ENCODE assay signal across 2 cellular contexts in the genomic region with DNA sequence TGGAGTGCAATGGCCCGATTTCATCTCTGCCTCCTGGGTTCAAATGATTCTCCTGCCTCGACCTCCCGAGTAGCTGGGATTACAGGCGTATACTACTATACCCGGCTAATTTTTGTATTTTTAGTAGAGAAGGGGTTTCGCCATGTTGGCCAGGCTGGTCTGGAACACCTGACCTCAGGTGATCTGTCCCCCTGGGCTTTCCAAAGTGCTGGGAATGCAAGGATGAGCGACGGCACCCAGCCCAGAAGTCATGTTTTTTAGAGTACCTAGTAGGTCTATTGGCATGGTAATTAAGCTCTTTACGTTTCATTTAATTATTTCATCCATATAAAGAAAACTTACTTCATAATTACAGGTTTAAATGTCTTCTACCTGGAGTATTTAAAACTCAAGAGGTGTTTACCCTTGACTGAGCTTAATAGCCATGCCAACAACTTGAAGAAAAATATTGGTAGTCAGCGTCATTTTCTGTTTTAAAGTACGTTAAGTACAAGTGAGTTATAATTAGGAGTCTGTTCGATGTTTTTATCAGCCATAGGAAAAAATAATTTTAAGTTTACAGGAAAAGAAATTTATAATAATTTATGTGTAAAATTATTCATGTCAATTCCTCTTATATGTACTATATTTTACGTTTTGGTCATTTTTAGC.
TF ChIP-seq lines count a peak whose summit lies in the region.

No MANE protein-coding gene starts in this region.

TF ChIP-seq in WTC11, 78 proteins besides CTCF, POLR2A, EP300 and RAD21 (continued from another document):
- TF ChIP-seq SMAD3 (CRISPR knock-in tag; IDR thresholded peaks at IDR 0.05; ENCODE audit: borderline replicate concordance): no peak

TF ChIP-seq in SK-N-SH treated with all-trans-retinoic acid at 6 μM for 48 hours, 23 proteins besides CTCF, POLR2A, EP300 and RAD21 (continued from another document):
- TF ChIP-seq, protein P1, sequence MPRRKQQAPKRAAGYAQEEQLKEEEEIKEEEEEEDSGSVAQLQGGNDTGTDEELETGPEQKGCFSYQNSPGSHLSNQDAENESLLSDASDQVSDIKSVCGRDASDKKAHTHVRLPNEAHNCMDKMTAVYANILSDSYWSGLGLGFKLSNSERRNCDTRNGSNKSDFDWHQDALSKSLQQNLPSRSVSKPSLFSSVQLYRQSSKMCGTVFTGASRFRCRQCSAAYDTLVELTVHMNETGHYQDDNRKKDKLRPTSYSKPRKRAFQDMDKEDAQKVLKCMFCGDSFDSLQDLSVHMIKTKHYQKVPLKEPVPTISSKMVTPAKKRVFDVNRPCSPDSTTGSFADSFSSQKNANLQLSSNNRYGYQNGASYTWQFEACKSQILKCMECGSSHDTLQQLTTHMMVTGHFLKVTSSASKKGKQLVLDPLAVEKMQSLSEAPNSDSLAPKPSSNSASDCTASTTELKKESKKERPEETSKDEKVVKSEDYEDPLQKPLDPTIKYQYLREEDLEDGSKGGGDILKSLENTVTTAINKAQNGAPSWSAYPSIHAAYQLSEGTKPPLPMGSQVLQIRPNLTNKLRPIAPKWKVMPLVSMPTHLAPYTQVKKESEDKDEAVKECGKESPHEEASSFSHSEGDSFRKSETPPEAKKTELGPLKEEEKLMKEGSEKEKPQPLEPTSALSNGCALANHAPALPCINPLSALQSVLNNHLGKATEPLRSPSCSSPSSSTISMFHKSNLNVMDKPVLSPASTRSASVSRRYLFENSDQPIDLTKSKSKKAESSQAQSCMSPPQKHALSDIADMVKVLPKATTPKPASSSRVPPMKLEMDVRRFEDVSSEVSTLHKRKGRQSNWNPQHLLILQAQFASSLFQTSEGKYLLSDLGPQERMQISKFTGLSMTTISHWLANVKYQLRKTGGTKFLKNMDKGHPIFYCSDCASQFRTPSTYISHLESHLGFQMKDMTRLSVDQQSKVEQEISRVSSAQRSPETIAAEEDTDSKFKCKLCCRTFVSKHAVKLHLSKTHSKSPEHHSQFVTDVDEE (CRISPR knock-in tag; IDR thresholded peaks at IDR 0.05): no peak
- no peak for TF ChIP-seq ZNF70 (CRISPR knock-in tag; IDR thresholded peaks at IDR 0.05)
- TF ChIP-seq RARB (CRISPR knock-in tag; IDR thresholded peaks at IDR 0.05): no peak
- no peak for TF ChIP-seq SNAI2 (CRISPR knock-in tag; IDR thresholded peaks at IDR 0.05)
- no peak for TF ChIP-seq ZFP30 (CRISPR knock-in tag; IDR thresholded peaks at IDR 0.05)
- TF ChIP-seq PATZ1 (CRISPR knock-in tag; IDR thresholded peaks at IDR 0.05; ENCODE audit: borderline replicate concordance): no peak
